Comparison of ENCODE assay signal across 9 cellular contexts in genomic region chr14:53306926-53307325, GRCh38.
DNase-seq lines count a peak whose midpoint lies in the region; ATAC-seq, FAIRE-seq and TF ChIP-seq lines count a peak whose summit lies in the region.
"Had no signal": no experiment of that assay in that cellular context is flagged by ENCODE, and none has a peak within 500 bp of the region (broad histone marks: within the 10 kb centered on the region; RNA-seq: fewer than 3 reads in every experiment).

No MANE protein-coding gene starts in this region.

- peaks cover 2% of the 10 kb centered on the region for H3K36me3 Mint-ChIP-seq in activated T-cell treated with anti-CD3 and anti-CD28 coated beads, Interleukin-2, amount 50 U/mL, for 24 hours (ENCODE audit: low read depth)

- FAIRE-seq in H54 (lab: Jason Lieb, UNC): peak; percentile 92
- FAIRE-seq: islet of Langerhans had no signal

- peaks cover 0 to 10% of the 10 kb centered on the region in 2 donors for H3K4me1 ChIP-seq in gastrocnemius medialis

- peaks cover 7% of the 10 kb centered on the region for H3K4me1 Mint-ChIP-seq in activated T-cell treated with anti-CD3 and anti-CD28 coated beads, Interleukin-2, amount 50 U/mL, for 24 hours (ENCODE audit: low read depth)

- H3K27ac Mint-ChIP-seq in activated T-cell treated with anti-CD3 and anti-CD28 coated beads, Interleukin-2, amount 50 U/mL, for 24 hours: no peak overlapping the region

- TF ChIP-seq POLR2A in H54 (IDR thresholded peaks at IDR 0.05; ENCODE audit: low read depth, low read length) (no peak), gastrocnemius medialis (IDR thresholded peaks at IDR 0.05) (no peak)

- H3K36me3 ChIP-seq in gastrocnemius medialis: no peaks in the 10 kb centered on the region

- intact Hi-C loops in gastrocnemius medialis (cut with DNase I; ENCODE audit: low total_unique reads): loop anchor here (10.0 kb wide), 1 partner anchor 482 kb away; no protein-coding TSS in a partner anchor

- no peaks in the 10 kb centered on the region for H3K27me3 ChIP-seq in gastrocnemius medialis

- H3K27me3 Mint-ChIP-seq in activated T-cell treated with anti-CD3 and anti-CD28 coated beads, Interleukin-2, amount 50 U/mL, for 24 hours: peaks cover 8% of the 10 kb centered on the region

- H3K9me3 Mint-ChIP-seq in activated T-cell treated with anti-CD3 and anti-CD28 coated beads, Interleukin-2, amount 50 U/mL, for 24 hours: peaks cover 7% of the 10 kb centered on the region

- TF ChIP-seq CTCF in gastrocnemius medialis (IDR thresholded peaks at IDR 0.05 in 4 of 5, conservative IDR thresholded peaks at IDR 0.05 in 1 of 5): no peak

- DNase-seq in H54 (ENCODE audit: insufficient read length, low spot score) (peak; percentile 28), astrocyte of the hippocampus (ENCODE audit: low read depth, low spot score) (peak; percentile 35), inferior parietal cortex (ENCODE audit: extremely low spot score) (peak; percentile 89), gastrocnemius medialis (no peak), NCI-H1092 treated with DMSO at 0.1 percent for 48 hours (lab: John Stamatoyannopoulos, UW) (no peak), RPMI8226 (no peak)
- no peak for DNase-seq in stimulated activated CD4-positive, alpha-beta T cell treated with anti-CD3 and anti-CD28 coated beads, Interleukin-4, amount 100 ng/mL, for 4 hours
- no peak for DNase-seq in activated T-cell treated with anti-CD3 and anti-CD28 coated beads, Interleukin-2, amount 50 U/mL, for 24 hours

- H3K27ac ChIP-seq in gastrocnemius medialis: peak overlapping the region in 3 of 4 donors; percentile 0 to 45 (median 32)

- in situ Hi-C loops in gastrocnemius medialis (cut with MboI; ENCODE audit: low sequenced_read_pairs in 4 of 4): loop anchor here in 1 of 4 donors (25.0 kb wide), 1 partner anchor 495 kb away; no protein-coding TSS in a partner anchor

- H3K9me3 ChIP-seq in gastrocnemius medialis: no peaks in the 10 kb centered on the region

- peak overlapping the region in 1 of 4 donors; percentile 51 for H3K4me3 ChIP-seq in gastrocnemius medialis

- ATAC-seq in gastrocnemius medialis: no peak

- no peak overlapping the region for H3K4me3 Mint-ChIP-seq in activated T-cell treated with anti-CD3 and anti-CD28 coated beads, Interleukin-2, amount 50 U/mL, for 24 hours

Comparison
In these comparisons a context has a peak if more than half of its experiments do, and no peak if none do; other contexts are left out.
1. DNase-seq: peak in H54 (single experiment), astrocyte of the hippocampus (single experiment) and inferior parietal cortex (single experiment); none in gastrocnemius medialis (0 of 2), NCI-H1092 treated with DMSO at 0.1 percent for 48 hours (single experiment), stimulated activated CD4-positive, alpha-beta T cell treated with anti-CD3 and anti-CD28 coated beads, Interleukin-4, amount 100 ng/mL, for 4 hours (0 of 2), RPMI8226 (single experiment) and activated T-cell treated with anti-CD3 and anti-CD28 coated beads, Interleukin-2, amount 50 U/mL, for 24 hours (single experiment).